Comparison of ENCODE assay signal across 8 cellular contexts in genomic region chr6:52503853-52504777, GRCh38.
A peak's percentile ranks its signal among the peaks of the same experiment; 100 is the strongest.
DNase-seq lines count a peak whose midpoint lies in the region; ATAC-seq lines count a peak whose summit lies in the region.

No MANE protein-coding gene starts in this region.

- no peak for DNase-seq in CD8-positive, alpha-beta memory T cell
- peak; percentile 81 for DNase-seq in NCI-H146 treated with DMSO at 0.1 percent for 48 hours (lab: John Stamatoyannopoulos, UW; ENCODE audit: unreplicated experiment)
- DNase-seq in activated naive CD8-positive, alpha-beta T cell treated with anti-CD3 and anti-CD28 coated beads, Interleukin-2, amount 50 U/mL, for 24 hours: no peak
- peak in 2 of 3 donors; percentile 11 to 16 for DNase-seq in immature natural killer cell
- no peak for DNase-seq in effector CD8-positive, alpha-beta T cell (lab: John Stamatoyannopoulos, UW)

- no peaks in the 10 kb centered on the region for H3K27me3 ChIP-seq in CD8-positive, alpha-beta memory T cell (ENCODE audit: insufficient read depth, low read length, poor library complexity, severe bottlenecking)
- no peaks in the 10 kb centered on the region for H3K27me3 ChIP-seq in subcutaneous abdominal adipose tissue (ENCODE audit: control insufficient read depth in 5 of 5, insufficient read depth in 4 of 5, low read length in 5 of 5)

- peak overlapping the region in 1 of 8 donors; percentile 60 for H3K27ac Mint-ChIP-seq in CD8-positive, alpha-beta memory T cell
- no peak overlapping the region for H3K27ac Mint-ChIP-seq in activated naive CD8-positive, alpha-beta T cell treated with anti-CD3 and anti-CD28 coated beads, Interleukin-2, amount 50 U/mL, for 24 hours
- H3K27ac Mint-ChIP-seq in immature natural killer cell: peak overlapping the region in 4 of 6 donors; percentile 28 to 37 (median 32)

- peak; percentile 22 for ATAC-seq in activated naive CD8-positive, alpha-beta T cell treated with anti-CD3 and anti-CD28 coated beads, Interleukin-2, amount 50 U/mL, for 24 hours
- ATAC-seq in GM21737 (IDR thresholded peaks at IDR 0.05; ENCODE audit: unreplicated experiment) (no peak), GM18873 (IDR thresholded peaks at IDR 0.05; ENCODE audit: low FRiP score, unreplicated experiment) (no peak)

- no peaks in the 10 kb centered on the region for H3K36me3 ChIP-seq in CD8-positive, alpha-beta memory T cell (ENCODE audit: insufficient read depth, low read length)
- H3K36me3 ChIP-seq in subcutaneous abdominal adipose tissue (ENCODE audit: control insufficient read depth in 5 of 5, insufficient read depth in 5 of 5, low read length in 5 of 5): peaks cover 0 to 53% (median 33%) of the 10 kb centered on the region in 5 donors

- H3K36me3 Mint-ChIP-seq in CD8-positive, alpha-beta memory T cell: peaks cover 5 to 66% (median 19%) of the 10 kb centered on the region in 3 donors
- peaks cover 5% of the 10 kb centered on the region for H3K36me3 Mint-ChIP-seq in activated naive CD8-positive, alpha-beta T cell treated with anti-CD3 and anti-CD28 coated beads, Interleukin-2, amount 50 U/mL, for 24 hours (ENCODE audit: low read depth)
- H3K36me3 Mint-ChIP-seq in immature natural killer cell: peaks cover 18 to 30% (median 20%) of the 10 kb centered on the region in 3 donors

- H3K9ac ChIP-seq in subcutaneous abdominal adipose tissue (ENCODE audit: low read length in 5 of 5): peak overlapping the region in 2 of 5 donors; percentile 5 to 25

- H3K4me3 Mint-ChIP-seq in CD8-positive, alpha-beta memory T cell: no peak overlapping the region
- no peak overlapping the region for H3K4me3 Mint-ChIP-seq in activated naive CD8-positive, alpha-beta T cell treated with anti-CD3 and anti-CD28 coated beads, Interleukin-2, amount 50 U/mL, for 24 hours
- H3K4me3 Mint-ChIP-seq in immature natural killer cell: peak overlapping the region in 3 of 5 donors; percentile 7 to 62 (median 28)

- H3K9me3 ChIP-seq in CD8-positive, alpha-beta memory T cell (ENCODE audit: low read length): no peaks in the 10 kb centered on the region
- no peaks in the 10 kb centered on the region for H3K9me3 ChIP-seq in subcutaneous abdominal adipose tissue (ENCODE audit: control insufficient read depth in 5 of 5, low read length in 5 of 5)

- H3K4me3 ChIP-seq in CD8-positive, alpha-beta memory T cell (ENCODE audit: low read length): no peak overlapping the region
- no peak overlapping the region for H3K4me3 ChIP-seq in subcutaneous abdominal adipose tissue (ENCODE audit: low read depth in 1 of 5, low read length in 5 of 5)

- CTCF ChIA-PET in CD8-positive, alpha-beta memory T cell (lab: Charles Lee): no interaction called here

- no peaks in the 10 kb centered on the region for H3K4me1 ChIP-seq in CD8-positive, alpha-beta memory T cell (ENCODE audit: insufficient read depth, low read length)
- H3K4me1 ChIP-seq in subcutaneous abdominal adipose tissue (ENCODE audit: control insufficient read depth in 5 of 5, insufficient read depth in 5 of 5, low read length in 5 of 5): peaks cover 9 to 54% (median 52%) of the 10 kb centered on the region in 5 donors

- POLR2A ChIA-PET in CD8-positive, alpha-beta memory T cell (lab: Charles Lee): no interaction called here

- H3K4me1 Mint-ChIP-seq in CD8-positive, alpha-beta memory T cell: peaks cover 0 to 15% (median 0%) of the 10 kb centered on the region in 3 donors
- H3K4me1 Mint-ChIP-seq in activated naive CD8-positive, alpha-beta T cell treated with anti-CD3 and anti-CD28 coated beads, Interleukin-2, amount 50 U/mL, for 24 hours: no peaks in the 10 kb centered on the region
- peaks cover 19 to 24% of the 10 kb centered on the region in 2 donors for H3K4me1 Mint-ChIP-seq in immature natural killer cell

- peak overlapping the region; percentile 43 for H3K27ac ChIP-seq in CD8-positive, alpha-beta memory T cell (ENCODE audit: low read depth, low read length)
- H3K27ac ChIP-seq in subcutaneous abdominal adipose tissue (ENCODE audit: low read depth, low read length): peak overlapping the region; percentile 70

- H3K27me3 Mint-ChIP-seq in CD8-positive, alpha-beta memory T cell: no peaks in the 10 kb centered on the region
- H3K27me3 Mint-ChIP-seq in activated naive CD8-positive, alpha-beta T cell treated with anti-CD3 and anti-CD28 coated beads, Interleukin-2, amount 50 U/mL, for 24 hours: no peaks in the 10 kb centered on the region
- H3K27me3 Mint-ChIP-seq in immature natural killer cell (ENCODE audit: low read depth in 3 of 3): peaks cover 0 to 2% (median 0%) of the 10 kb centered on the region in 3 donors

- no peaks in the 10 kb centered on the region for H3K9me3 Mint-ChIP-seq in CD8-positive, alpha-beta memory T cell
- no peaks in the 10 kb centered on the region for H3K9me3 Mint-ChIP-seq in activated naive CD8-positive, alpha-beta T cell treated with anti-CD3 and anti-CD28 coated beads, Interleukin-2, amount 50 U/mL, for 24 hours
- no peaks in the 10 kb centered on the region for H3K9me3 Mint-ChIP-seq in immature natural killer cell

Comparison
In these comparisons a context has a peak if more than half of its experiments do, and no peak if none do; other contexts are left out.
1. DNase-seq: peak in NCI-H146 treated with DMSO at 0.1 percent for 48 hours (single experiment) and immature natural killer cell (2 of 3); none in CD8-positive, alpha-beta memory T cell (0 of 5), activated naive CD8-positive, alpha-beta T cell treated with anti-CD3 and anti-CD28 coated beads, Interleukin-2, amount 50 U/mL, for 24 hours (single experiment) and effector CD8-positive, alpha-beta T cell (single experiment).
2. H3K4me3 Mint-ChIP-seq: peak in immature natural killer cell (3 of 5); none in CD8-positive, alpha-beta memory T cell (0 of 7) and activated naive CD8-positive, alpha-beta T cell treated with anti-CD3 and anti-CD28 coated beads, Interleukin-2, amount 50 U/mL, for 24 hours (single experiment).